Comparison of ENCODE assay signal across 1 cellular context in the genomic region with DNA sequence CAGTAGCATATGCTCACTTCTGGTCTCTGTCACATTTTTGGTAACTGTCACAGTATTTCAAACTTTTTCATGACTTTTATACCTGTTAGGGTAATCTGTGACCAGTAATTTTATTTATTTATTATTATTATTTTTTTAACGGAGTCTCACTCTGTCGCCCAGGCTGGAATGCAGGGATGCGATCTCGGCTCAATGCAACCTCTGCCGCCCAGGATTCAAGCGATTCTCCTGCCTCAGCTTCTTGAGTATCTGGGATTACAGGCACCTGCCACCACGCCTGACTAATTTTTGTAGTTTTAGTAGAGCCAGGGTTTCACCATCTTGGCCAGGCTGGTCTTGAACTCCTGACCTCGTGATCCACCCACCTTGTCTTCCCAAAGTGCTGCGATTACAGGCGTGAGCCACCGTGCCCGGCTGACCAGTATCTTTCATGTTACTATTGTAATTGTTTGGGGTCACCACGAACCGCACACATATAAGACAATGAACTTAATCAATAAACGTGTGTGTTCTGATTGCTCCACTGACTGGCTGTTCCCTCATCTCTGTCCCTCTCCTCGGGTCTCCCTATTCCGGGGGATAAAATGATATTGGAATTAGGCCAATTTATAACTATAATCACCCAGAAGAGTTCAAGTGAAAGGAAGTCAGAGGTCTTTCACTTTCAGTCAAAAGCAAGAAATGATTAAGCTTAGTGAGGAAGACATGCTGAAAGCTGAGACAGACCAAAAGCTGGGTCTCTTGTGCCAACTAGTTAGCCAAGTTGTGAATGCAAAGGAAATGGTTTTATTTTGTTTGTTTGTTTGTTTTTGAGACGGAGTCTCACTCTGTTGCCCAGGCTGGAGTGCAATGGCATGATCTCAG.
TF ChIP-seq lines count a peak whose summit lies in the region.

No MANE protein-coding gene starts in this region.

TF ChIP-seq in H1, 55 proteins besides CTCF, POLR2A, EP300 and RAD21:
- no peak for TF ChIP-seq SAP30 (IDR thresholded peaks at IDR 0.05; ENCODE audit: insufficient read depth, insufficient replicate concordance, low read length)
- TF ChIP-seq, protein P1, sequence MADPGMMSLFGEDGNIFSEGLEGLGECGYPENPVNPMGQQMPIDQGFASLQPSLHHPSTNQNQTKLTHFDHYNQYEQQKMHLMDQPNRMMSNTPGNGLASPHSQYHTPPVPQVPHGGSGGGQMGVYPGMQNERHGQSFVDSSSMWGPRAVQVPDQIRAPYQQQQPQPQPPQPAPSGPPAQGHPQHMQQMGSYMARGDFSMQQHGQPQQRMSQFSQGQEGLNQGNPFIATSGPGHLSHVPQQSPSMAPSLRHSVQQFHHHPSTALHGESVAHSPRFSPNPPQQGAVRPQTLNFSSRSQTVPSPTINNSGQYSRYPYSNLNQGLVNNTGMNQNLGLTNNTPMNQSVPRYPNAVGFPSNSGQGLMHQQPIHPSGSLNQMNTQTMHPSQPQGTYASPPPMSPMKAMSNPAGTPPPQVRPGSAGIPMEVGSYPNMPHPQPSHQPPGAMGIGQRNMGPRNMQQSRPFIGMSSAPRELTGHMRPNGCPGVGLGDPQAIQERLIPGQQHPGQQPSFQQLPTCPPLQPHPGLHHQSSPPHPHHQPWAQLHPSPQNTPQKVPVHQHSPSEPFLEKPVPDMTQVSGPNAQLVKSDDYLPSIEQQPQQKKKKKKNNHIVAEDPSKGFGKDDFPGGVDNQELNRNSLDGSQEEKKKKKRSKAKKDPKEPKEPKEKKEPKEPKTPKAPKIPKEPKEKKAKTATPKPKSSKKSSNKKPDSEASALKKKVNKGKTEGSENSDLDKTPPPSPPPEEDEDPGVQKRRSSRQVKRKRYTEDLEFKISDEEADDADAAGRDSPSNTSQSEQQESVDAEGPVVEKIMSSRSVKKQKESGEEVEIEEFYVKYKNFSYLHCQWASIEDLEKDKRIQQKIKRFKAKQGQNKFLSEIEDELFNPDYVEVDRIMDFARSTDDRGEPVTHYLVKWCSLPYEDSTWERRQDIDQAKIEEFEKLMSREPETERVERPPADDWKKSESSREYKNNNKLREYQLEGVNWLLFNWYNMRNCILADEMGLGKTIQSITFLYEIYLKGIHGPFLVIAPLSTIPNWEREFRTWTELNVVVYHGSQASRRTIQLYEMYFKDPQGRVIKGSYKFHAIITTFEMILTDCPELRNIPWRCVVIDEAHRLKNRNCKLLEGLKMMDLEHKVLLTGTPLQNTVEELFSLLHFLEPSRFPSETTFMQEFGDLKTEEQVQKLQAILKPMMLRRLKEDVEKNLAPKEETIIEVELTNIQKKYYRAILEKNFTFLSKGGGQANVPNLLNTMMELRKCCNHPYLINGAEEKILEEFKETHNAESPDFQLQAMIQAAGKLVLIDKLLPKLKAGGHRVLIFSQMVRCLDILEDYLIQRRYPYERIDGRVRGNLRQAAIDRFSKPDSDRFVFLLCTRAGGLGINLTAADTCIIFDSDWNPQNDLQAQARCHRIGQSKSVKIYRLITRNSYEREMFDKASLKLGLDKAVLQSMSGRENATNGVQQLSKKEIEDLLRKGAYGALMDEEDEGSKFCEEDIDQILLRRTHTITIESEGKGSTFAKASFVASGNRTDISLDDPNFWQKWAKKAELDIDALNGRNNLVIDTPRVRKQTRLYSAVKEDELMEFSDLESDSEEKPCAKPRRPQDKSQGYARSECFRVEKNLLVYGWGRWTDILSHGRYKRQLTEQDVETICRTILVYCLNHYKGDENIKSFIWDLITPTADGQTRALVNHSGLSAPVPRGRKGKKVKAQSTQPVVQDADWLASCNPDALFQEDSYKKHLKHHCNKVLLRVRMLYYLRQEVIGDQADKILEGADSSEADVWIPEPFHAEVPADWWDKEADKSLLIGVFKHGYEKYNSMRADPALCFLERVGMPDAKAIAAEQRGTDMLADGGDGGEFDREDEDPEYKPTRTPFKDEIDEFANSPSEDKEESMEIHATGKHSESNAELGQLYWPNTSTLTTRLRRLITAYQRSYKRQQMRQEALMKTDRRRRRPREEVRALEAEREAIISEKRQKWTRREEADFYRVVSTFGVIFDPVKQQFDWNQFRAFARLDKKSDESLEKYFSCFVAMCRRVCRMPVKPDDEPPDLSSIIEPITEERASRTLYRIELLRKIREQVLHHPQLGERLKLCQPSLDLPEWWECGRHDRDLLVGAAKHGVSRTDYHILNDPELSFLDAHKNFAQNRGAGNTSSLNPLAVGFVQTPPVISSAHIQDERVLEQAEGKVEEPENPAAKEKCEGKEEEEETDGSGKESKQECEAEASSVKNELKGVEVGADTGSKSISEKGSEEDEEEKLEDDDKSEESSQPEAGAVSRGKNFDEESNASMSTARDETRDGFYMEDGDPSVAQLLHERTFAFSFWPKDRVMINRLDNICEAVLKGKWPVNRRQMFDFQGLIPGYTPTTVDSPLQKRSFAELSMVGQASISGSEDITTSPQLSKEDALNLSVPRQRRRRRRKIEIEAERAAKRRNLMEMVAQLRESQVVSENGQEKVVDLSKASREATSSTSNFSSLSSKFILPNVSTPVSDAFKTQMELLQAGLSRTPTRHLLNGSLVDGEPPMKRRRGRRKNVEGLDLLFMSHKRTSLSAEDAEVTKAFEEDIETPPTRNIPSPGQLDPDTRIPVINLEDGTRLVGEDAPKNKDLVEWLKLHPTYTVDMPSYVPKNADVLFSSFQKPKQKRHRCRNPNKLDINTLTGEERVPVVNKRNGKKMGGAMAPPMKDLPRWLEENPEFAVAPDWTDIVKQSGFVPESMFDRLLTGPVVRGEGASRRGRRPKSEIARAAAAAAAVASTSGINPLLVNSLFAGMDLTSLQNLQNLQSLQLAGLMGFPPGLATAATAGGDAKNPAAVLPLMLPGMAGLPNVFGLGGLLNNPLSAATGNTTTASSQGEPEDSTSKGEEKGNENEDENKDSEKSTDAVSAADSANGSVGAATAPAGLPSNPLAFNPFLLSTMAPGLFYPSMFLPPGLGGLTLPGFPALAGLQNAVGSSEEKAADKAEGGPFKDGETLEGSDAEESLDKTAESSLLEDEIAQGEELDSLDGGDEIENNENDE (IDR thresholded peaks at IDR 0.05; ENCODE audit: insufficient replicate concordance, low read length) = no peak
- no peak for TF ChIP-seq BCL11A (IDR thresholded peaks at IDR 0.05; ENCODE audit: low read depth in 2 of 2, low read length in 2 of 2)
- no peak for TF ChIP-seq BACH1 (IDR thresholded peaks at IDR 0.05; ENCODE audit: low read length)
- TF ChIP-seq TCF12 (IDR thresholded peaks at IDR 0.05; ENCODE audit: low read depth, low read length) = no peak
- TF ChIP-seq, protein P2, sequence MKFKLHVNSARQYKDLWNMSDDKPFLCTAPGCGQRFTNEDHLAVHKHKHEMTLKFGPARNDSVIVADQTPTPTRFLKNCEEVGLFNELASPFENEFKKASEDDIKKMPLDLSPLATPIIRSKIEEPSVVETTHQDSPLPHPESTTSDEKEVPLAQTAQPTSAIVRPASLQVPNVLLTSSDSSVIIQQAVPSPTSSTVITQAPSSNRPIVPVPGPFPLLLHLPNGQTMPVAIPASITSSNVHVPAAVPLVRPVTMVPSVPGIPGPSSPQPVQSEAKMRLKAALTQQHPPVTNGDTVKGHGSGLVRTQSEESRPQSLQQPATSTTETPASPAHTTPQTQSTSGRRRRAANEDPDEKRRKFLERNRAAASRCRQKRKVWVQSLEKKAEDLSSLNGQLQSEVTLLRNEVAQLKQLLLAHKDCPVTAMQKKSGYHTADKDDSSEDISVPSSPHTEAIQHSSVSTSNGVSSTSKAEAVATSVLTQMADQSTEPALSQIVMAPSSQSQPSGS (IDR thresholded peaks at IDR 0.05; ENCODE audit: low read length) = no peak
- TF ChIP-seq TEAD4 (IDR thresholded peaks at IDR 0.05; ENCODE audit: low read depth, low read length) = no peak
